In genomic region chr22:35509451-35509850, GRCh38 we compare ENCODE assay signal across 38 cellular contexts. TPM values are rescaled to one million over a fixed set of nuclear protein-coding genes. Genes with fewer than 3 reads are reported as not detected.
"Had no signal": no experiment of that assay in that cellular context is flagged by ENCODE, and none has a peak within 500 bp of the region (broad histone marks: within the 10 kb centered on the region; RNA-seq: fewer than 3 reads in every experiment).

No MANE protein-coding gene starts in this region.

- H3K36me3 ChIP-seq: adrenal gland, breast epithelium, cardiac muscle cell, gastrocnemius medialis, heart left ventricle, WERI-Rb-1 had no signal

- H3K9me3 Mint-ChIP-seq: activated B cell treated with CpG ODN at 0.5 μM for 24 hours; activated CD4-positive, alpha-beta memory T cell treated with anti-CD3 and anti-CD28 coated beads for 36 hours; activated CD4-positive, alpha-beta T cell treated with anti-CD3 and anti-CD28 coated beads, Interleukin-2, amount 10 ng/mL, durations not matched to agents 24 days and 14 days; activated naive CD4-positive, alpha-beta T cell treated with anti-CD3 and anti-CD28 coated beads for 36 hours; activated naive CD4-positive, alpha-beta T cell treated with anti-CD3 and anti-CD28 coated beads, Interleukin-2, amount 50 U/mL, for 24 hours; activated naive CD8-positive, alpha-beta T cell treated with anti-CD3 and anti-CD28 coated beads for 36 hours; activated naive CD8-positive, alpha-beta T cell treated with anti-CD3 and anti-CD28 coated beads, Interleukin-2, amount 50 U/mL, for 24 hours; activated T-helper 1 cell treated with anti-CD3 and anti-CD28 coated beads, Interleukin-12 subunit alpha, Interleukin-12 subunit beta, Interleukin-2, Interleukin-4 antibody, amounts not matched to agents 30 ng/mL and 10 ng/mL and 1 ng/mL, durations not matched to agents 14 hours and 24 hours and 36 hours; activated T-helper 2 cell treated with anti-CD3 and anti-CD28 coated beads, Interferon-gamma antibody, Interleukin-2, Interleukin-4, amounts not matched to agents 10 μg/mL and 5 μg/mL and 100 μg/mL, durations not matched to agents 14 hours and 24 hours and 36 hours; central memory CD8-positive, alpha-beta T cell; dendritic cell treated with granulocyte-macrophage colony-stimulating factor and Interleukin-4, amounts not matched to agents 40 ng/mL and 50 ng/mL, for 4 days; endodermal cell; T-cell; T-helper 1 cell treated with Interleukin-12 subunit alpha and Interleukin-12 subunit beta and Interleukin-4 antibody, amounts not matched to agents 30 μg/mL and 1 μg/mL, for 36 hours; T-helper 2 cell treated with Interferon-gamma antibody and Interleukin-4, amounts not matched to agents 5 μg/mL and 100 μg/mL, for 36 hours had no signal

- H3K4me3 ChIP-seq: adrenal gland, breast epithelium, cardiac muscle cell, coronary artery, dorsolateral prefrontal cortex, gastrocnemius medialis, heart left ventricle had no signal

- H3K27ac ChIP-seq: adrenal gland, breast epithelium, cardiac muscle cell, coronary artery, foreskin keratinocyte, gastrocnemius medialis, heart left ventricle, WERI-Rb-1 had no signal

- H3K36me3 Mint-ChIP-seq: activated CD4-positive, alpha-beta memory T cell treated with anti-CD3 and anti-CD28 coated beads for 36 hours; activated CD8-positive, alpha-beta memory T cell treated with anti-CD3 and anti-CD28 coated beads, Interleukin-2, amount 10 ng/mL, durations not matched to agents 7 days and 5 days; activated naive CD4-positive, alpha-beta T cell treated with anti-CD3 and anti-CD28 coated beads, Interleukin-2, amount 50 U/mL, for 24 hours; activated naive CD8-positive, alpha-beta T cell treated with anti-CD3 and anti-CD28 coated beads for 36 hours; brain; T-cell had no signal

- H3K27ac Mint-ChIP-seq: activated B cell treated with CpG ODN at 0.5 μM for 24 hours; activated CD4-positive, alpha-beta memory T cell treated with anti-CD3 and anti-CD28 coated beads for 36 hours; activated CD4-positive, alpha-beta T cell treated with anti-CD3 and anti-CD28 coated beads, Interleukin-2, amount 10 ng/mL, durations not matched to agents 24 days and 14 days; activated CD8-positive, alpha-beta memory T cell treated with anti-CD3 and anti-CD28 coated beads, Interleukin-2, amount 10 ng/mL, durations not matched to agents 7 days and 5 days; activated CD8-positive, alpha-beta T cell treated with anti-CD3 and anti-CD28 coated beads, Interleukin-2, amount 10 ng/mL, durations not matched to agents 7 days and 5 days; activated naive CD4-positive, alpha-beta T cell treated with anti-CD3 and anti-CD28 coated beads for 36 hours; activated naive CD8-positive, alpha-beta T cell treated with anti-CD3 and anti-CD28 coated beads for 36 hours; activated naive CD8-positive, alpha-beta T cell treated with anti-CD3 and anti-CD28 coated beads, Interleukin-2, amount 50 U/mL, for 24 hours; activated T-helper 1 cell treated with anti-CD3 and anti-CD28 coated beads, Interleukin-12 subunit alpha, Interleukin-12 subunit beta, Interleukin-2, Interleukin-4 antibody, amounts not matched to agents 30 ng/mL and 10 ng/mL and 1 ng/mL, durations not matched to agents 14 hours and 24 hours and 36 hours; activated T-helper 2 cell treated with anti-CD3 and anti-CD28 coated beads, Interferon-gamma antibody, Interleukin-2, Interleukin-4, amounts not matched to agents 10 μg/mL and 5 μg/mL and 100 μg/mL, durations not matched to agents 14 hours and 24 hours and 36 hours; dendritic cell treated with granulocyte-macrophage colony-stimulating factor and Interleukin-4, amounts not matched to agents 40 ng/mL and 50 ng/mL, for 4 days; endodermal cell; T-cell; T-helper 1 cell treated with Interleukin-12 subunit alpha and Interleukin-12 subunit beta and Interleukin-4 antibody, amounts not matched to agents 30 μg/mL and 1 μg/mL, for 36 hours; T-helper 2 cell treated with Interferon-gamma antibody and Interleukin-4, amounts not matched to agents 5 μg/mL and 100 μg/mL, for 36 hours had no signal

- H3K9me3 ChIP-seq: adrenal gland, breast epithelium, gastrocnemius medialis, heart left ventricle had no signal

- H3K4me1 Mint-ChIP-seq: activated B cell treated with CpG ODN at 0.5 μM for 24 hours; activated CD4-positive, alpha-beta T cell treated with anti-CD3 and anti-CD28 coated beads, Interleukin-2, amount 10 ng/mL, durations not matched to agents 24 days and 14 days; activated CD8-positive, alpha-beta memory T cell treated with anti-CD3 and anti-CD28 coated beads, Interleukin-2, amount 10 ng/mL, durations not matched to agents 7 days and 5 days; activated naive CD4-positive, alpha-beta T cell treated with anti-CD3 and anti-CD28 coated beads, Interleukin-2, amount 50 U/mL, for 24 hours; activated naive CD8-positive, alpha-beta T cell treated with anti-CD3 and anti-CD28 coated beads for 36 hours; activated naive CD8-positive, alpha-beta T cell treated with anti-CD3 and anti-CD28 coated beads, Interleukin-2, amount 50 U/mL, for 24 hours; central memory CD8-positive, alpha-beta T cell; T-cell had no signal

- H3K4me3 Mint-ChIP-seq: activated B cell treated with CpG ODN at 0.5 μM for 24 hours; activated CD4-positive, alpha-beta memory T cell treated with anti-CD3 and anti-CD28 coated beads for 36 hours; activated CD4-positive, alpha-beta T cell treated with anti-CD3 and anti-CD28 coated beads, Interleukin-2, amount 10 ng/mL, durations not matched to agents 24 days and 14 days; activated CD8-positive, alpha-beta memory T cell treated with anti-CD3 and anti-CD28 coated beads, Interleukin-2, amount 10 ng/mL, durations not matched to agents 7 days and 5 days; activated CD8-positive, alpha-beta T cell treated with anti-CD3 and anti-CD28 coated beads, Interleukin-2, amount 10 ng/mL, durations not matched to agents 7 days and 5 days; activated naive CD4-positive, alpha-beta T cell treated with anti-CD3 and anti-CD28 coated beads for 36 hours; activated naive CD4-positive, alpha-beta T cell treated with anti-CD3 and anti-CD28 coated beads, Interleukin-2, amount 50 U/mL, for 24 hours; activated naive CD8-positive, alpha-beta T cell treated with anti-CD3 and anti-CD28 coated beads for 36 hours; activated naive CD8-positive, alpha-beta T cell treated with anti-CD3 and anti-CD28 coated beads, Interleukin-2, amount 50 U/mL, for 24 hours; activated T-helper 1 cell treated with anti-CD3 and anti-CD28 coated beads, Interleukin-12 subunit alpha, Interleukin-12 subunit beta, Interleukin-2, Interleukin-4 antibody, amounts not matched to agents 30 ng/mL and 10 ng/mL and 1 ng/mL, durations not matched to agents 14 hours and 24 hours and 36 hours; brain; central memory CD8-positive, alpha-beta T cell; dendritic cell treated with granulocyte-macrophage colony-stimulating factor and Interleukin-4, amounts not matched to agents 40 ng/mL and 50 ng/mL, for 4 days; endodermal cell; T-cell; T-helper 1 cell treated with Interleukin-12 subunit alpha and Interleukin-12 subunit beta and Interleukin-4 antibody, amounts not matched to agents 30 μg/mL and 1 μg/mL, for 36 hours; T-helper 2 cell treated with Interferon-gamma antibody and Interleukin-4, amounts not matched to agents 5 μg/mL and 100 μg/mL, for 36 hours had no signal

- H3K4me1 ChIP-seq: adrenal gland, breast epithelium, gastrocnemius medialis, heart left ventricle had no signal

- H3K27me3 ChIP-seq: adrenal gland, breast epithelium, dorsolateral prefrontal cortex, gastrocnemius medialis had no signal

- H3K27me3 Mint-ChIP-seq: activated naive CD8-positive, alpha-beta T cell treated with anti-CD3 and anti-CD28 coated beads for 36 hours had no signal

- DNase-seq: activated B cell treated with CpG ODN at 0.5 μM for 24 hours; activated CD4-positive, alpha-beta memory T cell treated with anti-CD3 and anti-CD28 coated beads for 36 hours; activated CD4-positive, alpha-beta T cell treated with anti-CD3 and anti-CD28 coated beads, Interleukin-2, amount 10 ng/mL, durations not matched to agents 24 days and 14 days; activated CD8-positive, alpha-beta memory T cell treated with anti-CD3 and anti-CD28 coated beads, Interleukin-2, amount 10 ng/mL, durations not matched to agents 7 days and 5 days; activated CD8-positive, alpha-beta memory T cell treated with anti-CD3 and anti-CD28 coated beads, Interleukin-2, amount 50 U/mL, for 4 hours; activated CD8-positive, alpha-beta T cell treated with anti-CD3 and anti-CD28 coated beads, Interleukin-2, amount 10 ng/mL, durations not matched to agents 7 days and 5 days; activated effector memory CD4-positive, alpha-beta T cell treated with anti-CD3 and anti-CD28 coated beads, Interleukin-2, amount 50 U/mL, for 16 hours; activated naive CD4-positive, alpha-beta T cell treated with anti-CD3 and anti-CD28 coated beads for 36 hours; activated naive CD8-positive, alpha-beta T cell treated with anti-CD3 and anti-CD28 coated beads for 36 hours; activated naive CD8-positive, alpha-beta T cell treated with anti-CD3 and anti-CD28 coated beads, Interleukin-2, amount 50 U/mL, for 24 hours; activated T-cell treated with anti-CD3 and anti-CD28 coated beads, Interleukin-2, amount 50 U/mL, for 1 hour; activated T-cell treated with anti-CD3 and anti-CD28 coated beads, Interleukin-2, amount 50 U/mL, for 48 hours; adrenal gland; amygdala; aorta; dorsolateral prefrontal cortex; effector memory CD4-positive, alpha-beta T cell; endodermal cell; foreskin keratinocyte; gastrocnemius medialis; glutamatergic neuron; heart left ventricle; T-cell; T1000; WERI-Rb-1 had no signal

- ATAC-seq: activated CD4-positive, CD25-positive, alpha-beta regulatory T cell treated with anti-CD3 and anti-CD28 coated beads, Interleukin-2, amount 50 U/mL, for 24 hours; activated CD8-positive, alpha-beta memory T cell treated with anti-CD3 and anti-CD28 coated beads, Interleukin-2, amount 10 ng/mL, durations not matched to agents 7 days and 5 days; activated CD8-positive, alpha-beta T cell treated with anti-CD3 and anti-CD28 coated beads, Interleukin-2, amount 10 ng/mL, durations not matched to agents 7 days and 5 days; activated naive CD8-positive, alpha-beta T cell treated with anti-CD3 and anti-CD28 coated beads, Interleukin-2, amount 50 U/mL, for 24 hours; esophagus mucosa; foreskin keratinocyte; gastrocnemius medialis; heart left ventricle; T-cell had no signal

RNA-seq across cellular contexts. Expression of gene RASD2, which starts 31.2 kb away (rescaled TPM):
- total RNA-seq: activated B cell treated with CpG ODN at 0.5 μM for 24 hours; activated CD4-positive, alpha-beta T cell treated with anti-CD3 and anti-CD28 coated beads, Interleukin-2, amount 10 ng/mL, durations not matched to agents 24 days and 14 days; activated naive CD4-positive, alpha-beta T cell treated with anti-CD3 and anti-CD28 coated beads for 36 hours; activated T-helper 1 cell treated with anti-CD3 and anti-CD28 coated beads, Interleukin-12 subunit alpha, Interleukin-12 subunit beta, Interleukin-2, Interleukin-4 antibody, amounts not matched to agents 30 ng/mL and 10 ng/mL and 1 ng/mL, durations not matched to agents 14 hours and 24 hours and 36 hours; activated T-helper 2 cell treated with anti-CD3 and anti-CD28 coated beads, Interferon-gamma antibody, Interleukin-2, Interleukin-4, amounts not matched to agents 10 μg/mL and 5 μg/mL and 100 μg/mL, durations not matched to agents 14 hours and 24 hours and 36 hours had no signal
